In the genomic region with DNA sequence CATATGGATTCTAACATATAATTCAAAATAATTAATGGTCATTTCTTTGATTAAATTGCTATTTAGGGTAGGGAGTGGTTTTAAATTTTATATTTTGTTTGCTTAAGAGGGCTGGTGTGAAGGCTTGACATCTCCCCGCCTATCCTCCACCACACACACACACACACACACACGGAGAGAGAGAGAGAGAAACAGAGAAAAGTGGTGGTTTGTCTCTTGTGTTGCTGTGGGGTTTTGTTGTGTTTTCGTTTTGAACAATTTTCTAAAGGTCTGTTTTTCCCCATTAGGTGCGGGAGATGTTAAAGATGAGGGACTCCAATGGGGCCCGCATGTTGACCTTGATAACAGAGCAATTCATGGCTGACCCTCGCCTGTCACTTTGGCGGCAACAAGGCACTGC, we compare ENCODE assay signal across 24 cellular contexts.
"Had no signal": no experiment of that assay in that cellular context is flagged by ENCODE, and none has a peak within 500 bp of the region (broad histone marks: within the 10 kb centered on the region; RNA-seq: fewer than 3 reads in every experiment).

No MANE protein-coding gene starts in this region.

- H3K27me3 ChIP-seq: gastrocnemius medialis, hepatocyte, left lung, neural progenitor cell, sigmoid colon, testis, tibial artery had no signal

- H3K27ac ChIP-seq: epithelial cell of prostate, gastrocnemius medialis, hepatocyte, left lung, neural progenitor cell, parathyroid adenoma, psoas muscle, sigmoid colon, testis, tibial artery had no signal

- H3K4me3 Mint-ChIP-seq: natural killer cell; neural progenitor cell; stimulated activated effector memory CD8-positive, alpha-beta T cell treated with anti-CD3 and anti-CD28 coated beads, Interleukin-12 subunit alpha, Interleukin-12 subunit beta, amount 100 ng/mL, for 72 hours; type B pancreatic cell had no signal

- H2AFZ ChIP-seq: hepatocyte, neural progenitor cell, parathyroid adenoma had no signal

- H3K36me3 Mint-ChIP-seq: natural killer cell had no signal

- ATAC-seq: esophagus mucosa; gastrocnemius medialis; left cardiac atrium; left lung; natural killer cell; psoas muscle; right cardiac atrium; stimulated activated effector memory CD8-positive, alpha-beta T cell treated with anti-CD3 and anti-CD28 coated beads, Interleukin-12 subunit alpha, Interleukin-12 subunit beta, amount 100 ng/mL, for 72 hours; stimulated activated naive CD8-positive, alpha-beta T cell treated with anti-CD3 and anti-CD28 coated beads, Interleukin-15, Interleukin-2, amounts not matched to agents 100 U/mL and 50 U/mL, for 24 hours had no signal

- H3K36me3 ChIP-seq: gastrocnemius medialis, neural progenitor cell, sigmoid colon had no signal

- H3K27me3 Mint-ChIP-seq: type B pancreatic cell had no signal

- H3K27ac Mint-ChIP-seq: natural killer cell; neural progenitor cell; stimulated activated effector memory CD8-positive, alpha-beta T cell treated with anti-CD3 and anti-CD28 coated beads, Interleukin-12 subunit alpha, Interleukin-12 subunit beta, amount 100 ng/mL, for 72 hours; type B pancreatic cell had no signal

- H3K4me1 ChIP-seq: gastrocnemius medialis, left lung, parathyroid adenoma, testis had no signal

- H3K9ac ChIP-seq: neural progenitor cell, parathyroid adenoma had no signal

- DNase-seq: cerebellar nuclear complex; cortex of kidney; foreskin fibroblast; gastrocnemius medialis; head of caudate nucleus; left cardiac atrium; left lung; natural killer cell; psoas muscle; right cardiac atrium; sigmoid colon; stimulated activated CD4-positive, alpha-beta T cell treated with anti-CD3 and anti-CD28 coated beads, Interleukin-2, amount 100 ng/mL, for 24 hours; stimulated activated CD4-positive, alpha-beta T cell treated with anti-CD3 and anti-CD28 coated beads, Interleukin-4, amount 100 ng/mL, for 24 hours; stimulated activated naive CD8-positive, alpha-beta T cell treated with anti-CD3 and anti-CD28 coated beads, Interleukin-15, Interleukin-2, amounts not matched to agents 100 U/mL and 50 U/mL, for 24 hours; testis; tibial artery had no signal

- H3K4me2 ChIP-seq: hepatocyte, neural progenitor cell had no signal

- H3K9me3 Mint-ChIP-seq: type B pancreatic cell had no signal

- FAIRE-seq: islet of Langerhans had no signal

- H3K9me3 ChIP-seq: gastrocnemius medialis, left lung, psoas muscle, sigmoid colon, testis, tibial artery had no signal

- H3K4me3 ChIP-seq: gastrocnemius medialis, hepatocyte, left lung, neural progenitor cell, psoas muscle, sigmoid colon, testis, tibial artery had no signal
